ENCODE assay signal across 15 cellular contexts in genomic region chr17:81929253-81930141, GRCh38. TPM values are rescaled to one million over a fixed set of nuclear protein-coding genes. Genes with fewer than 3 reads are reported as not detected.
DNase-seq lines count a peak whose midpoint lies in the region; ATAC-seq and TF ChIP-seq lines count a peak whose summit lies in the region.
"Had no signal": no experiment of that assay in that cellular context is flagged by ENCODE, and none has a peak within 500 bp of the region (broad histone marks: within the 10 kb centered on the region; RNA-seq: fewer than 3 reads in every experiment).

No MANE protein-coding gene starts in this region.

- ATAC-seq in naive thymus-derived CD8-positive, alpha-beta T cell: no peak
- no peak for ATAC-seq in HG03460 (IDR thresholded peaks at IDR 0.05; ENCODE audit: unreplicated experiment)
- ATAC-seq: heart left ventricle, upper lobe of right lung had no signal

- H3K9me3 ChIP-seq in HEK293 (ENCODE audit: control insufficient read depth, insufficient read depth, low read depth, low read length): no peaks in the 10 kb centered on the region
- H3K9me3 ChIP-seq: heart left ventricle, sigmoid colon, upper lobe of right lung had no signal

- peaks cover 0 to 6% of the 10 kb centered on the region in 2 experiments; a peak in 1 of 3 replicates for H3K36me3 ChIP-seq in HEK293 (ENCODE audit: control insufficient read depth in 2 of 2, insufficient read depth in 1 of 2, low read length in 2 of 2)
- H3K36me3 ChIP-seq: heart left ventricle, sigmoid colon, upper lobe of right lung had no signal

- no peak for DNase-seq in activated naive CD8-positive, alpha-beta T cell treated with anti-CD3 and anti-CD28 coated beads for 36 hours
- no peak for DNase-seq in naive thymus-derived CD8-positive, alpha-beta T cell
- DNase-seq in NCI-H524 treated with DMSO at 0.1 percent for 48 hours (lab: John Stamatoyannopoulos, UW) (no peak), NCI-H748 (lab: John Stamatoyannopoulos, UW; ENCODE audit: unreplicated experiment) (no peak)
- DNase-seq: NCI-H1105 treated with DMSO at 0.1 percent for 48 hours, sigmoid colon, upper lobe of right lung, WERI-Rb-1 had no signal

- no peak overlapping the region for H3K4me3 ChIP-seq in HEK293 (ENCODE audit: low read depth, low read length)

- H3K9me3 Mint-ChIP-seq in activated naive CD8-positive, alpha-beta T cell treated with anti-CD3 and anti-CD28 coated beads for 36 hours: no peaks in the 10 kb centered on the region
- H3K9me3 Mint-ChIP-seq in naive thymus-derived CD8-positive, alpha-beta T cell: no peaks in the 10 kb centered on the region

- peaks cover 3% of the 10 kb centered on the region; the same call in 1 of the 2 replicates for H3K4me1 ChIP-seq in HEK293 (ENCODE audit: control insufficient read depth, insufficient read depth, low read length)

- POLR2A ChIA-PET in HEK293 (lab: Yijun Ruan, JAX): interaction anchor here (0.6 to 1.7 kb wide), 4 partner anchors 12 to 100 kb away, joined by 3 to 5 read pairs (median 4); no protein-coding TSS in a partner anchor
- POLR2A ChIA-PET in naive thymus-derived CD8-positive, alpha-beta T cell (lab: Charles Lee): interaction anchor here (0.6 to 1.3 kb wide), 5 partner anchors 12 to 261 kb away, joined by 3 to 6 read pairs (median 3); no protein-coding TSS in a partner anchor

- TF ChIP-seq CTCF in C4-2B (conservative IDR thresholded peaks at IDR 0.05) (no peak), HEK293 (tag by site-specific recombination; IDR thresholded peaks at IDR 0.05) (no peak)

- CTCF ChIA-PET in HEK293 (lab: Yijun Ruan, JAX): interaction anchor here (0.7 to 1.8 kb wide), 2 partner anchors 14 to 1792 kb away, joined by 3 to 11 read pairs; no protein-coding TSS in a partner anchor

- peaks cover 30% of the 10 kb centered on the region for H3K4me1 Mint-ChIP-seq in activated naive CD8-positive, alpha-beta T cell treated with anti-CD3 and anti-CD28 coated beads for 36 hours
- H3K4me1 Mint-ChIP-seq in naive thymus-derived CD8-positive, alpha-beta T cell: peaks cover 9 to 25% (median 20%) of the 10 kb centered on the region in 4 donors

- H3K27me3 Mint-ChIP-seq in activated naive CD8-positive, alpha-beta T cell treated with anti-CD3 and anti-CD28 coated beads for 36 hours: peaks cover 10% of the 10 kb centered on the region
- H3K27me3 Mint-ChIP-seq in naive thymus-derived CD8-positive, alpha-beta T cell: peaks cover 0 to 21% (median 5%) of the 10 kb centered on the region in 5 donors

- H3K27ac Mint-ChIP-seq in activated naive CD8-positive, alpha-beta T cell treated with anti-CD3 and anti-CD28 coated beads for 36 hours: no peak overlapping the region
- no peak overlapping the region for H3K27ac Mint-ChIP-seq in naive thymus-derived CD8-positive, alpha-beta T cell

- H3K27ac ChIP-seq in C4-2B: peak overlapping the region; percentile 87; the same call in 1 of the 2 replicates
- no peak overlapping the region for H3K27ac ChIP-seq in HEK293 (ENCODE audit: extremely low read depth, low read depth, low read length)
- H3K27ac ChIP-seq: HL-60, upper lobe of right lung had no signal

- peaks cover 10% of the 10 kb centered on the region for H3K36me3 Mint-ChIP-seq in activated naive CD8-positive, alpha-beta T cell treated with anti-CD3 and anti-CD28 coated beads for 36 hours
- H3K36me3 Mint-ChIP-seq in naive thymus-derived CD8-positive, alpha-beta T cell: no peaks in the 10 kb centered on the region

- H3K4me3 Mint-ChIP-seq in activated naive CD8-positive, alpha-beta T cell treated with anti-CD3 and anti-CD28 coated beads for 36 hours: peak overlapping the region; percentile 76
- peak overlapping the region in 7 of 10 donors; percentile 26 to 70 (median 55) for H3K4me3 Mint-ChIP-seq in naive thymus-derived CD8-positive, alpha-beta T cell

TF ChIP-seq in HEK293, 187 proteins besides CTCF, POLR2A, EP300 and RAD21 (continues in another document):
- TF ChIP-seq ZFP69B (tag by site-specific recombination; IDR thresholded peaks at IDR 0.05) (no peak), ZNF626 (tag by site-specific recombination; IDR thresholded peaks at IDR 0.05) (no peak), ELK4 (IDR thresholded peaks at IDR 0.05; ENCODE audit: borderline replicate concordance, low read depth, low read length) (no peak), ZNF132 (tag by site-specific recombination; IDR thresholded peaks at IDR 0.05; ENCODE audit: borderline replicate concordance) (no peak), KLF16 (tag by site-specific recombination; IDR thresholded peaks at IDR 0.05) (no peak), ZSCAN30 (tag by site-specific recombination; IDR thresholded peaks at IDR 0.05) (no peak), GLIS1 (tag by site-specific recombination; IDR thresholded peaks at IDR 0.05) (peak; percentile 32), ZBTB44 (tag by site-specific recombination; IDR thresholded peaks at IDR 0.05) (no peak), ZNF692 (tag by site-specific recombination; IDR thresholded peaks at IDR 0.05) (no peak), ZNF146 (tag by site-specific recombination; IDR thresholded peaks at IDR 0.05) (no peak), ZNF555 (tag by site-specific recombination; conservative IDR thresholded peaks at IDR 0.05) (no peak), HOXA7 (CRISPR knock-in tag; IDR thresholded peaks at IDR 0.05; ENCODE audit: borderline replicate concordance) (no peak), ZSCAN16 (tag by site-specific recombination; IDR thresholded peaks at IDR 0.05) (no peak), ZNF785 (tag by site-specific recombination; IDR thresholded peaks at IDR 0.05) (no peak), ZNF843 (tag by site-specific recombination; IDR thresholded peaks at IDR 0.05) (no peak), ZNF561 (tag by site-specific recombination; IDR thresholded peaks at IDR 0.05; ENCODE audit: borderline replicate concordance) (no peak)

RNA-seq across cellular contexts. Expression of gene MAFG, which starts 2.0 kb away (rescaled TPM):
- 10 to 100 TPM; 18.4 to 19.2 TPM for total RNA-seq in activated naive CD8-positive, alpha-beta T cell treated with anti-CD3 and anti-CD28 coated beads for 36 hours
- 10 to 100 TPM; 17.1 to 18.0 TPM for total RNA-seq in naive thymus-derived CD8-positive, alpha-beta T cell
- polyA plus RNA-seq in naive thymus-derived CD8-positive, alpha-beta T cell: 1 to 10 TPM; 1.2 to 2.5 (median 2.2) TPM

RNA-seq across cellular contexts. Expression of gene PYCR1, which starts 7.6 kb away (rescaled TPM):
- total RNA-seq in activated naive CD8-positive, alpha-beta T cell treated with anti-CD3 and anti-CD28 coated beads for 36 hours: 100 to 1,000 TPM; 158 to 169 TPM
- 1 to 10 TPM; 5.7 to 9.1 TPM for total RNA-seq in naive thymus-derived CD8-positive, alpha-beta T cell
- 1 to 10 TPM; 2.9 to 4.8 (median 3.0) TPM for polyA plus RNA-seq in naive thymus-derived CD8-positive, alpha-beta T cell

RNA-seq across cellular contexts. Expression of gene SIRT7, which starts 11.5 kb away (rescaled TPM):
- total RNA-seq in activated naive CD8-positive, alpha-beta T cell treated with anti-CD3 and anti-CD28 coated beads for 36 hours: 10 to 100 TPM; 27.3 to 30.1 TPM
- 10 to 100 TPM; 66.5 to 70.8 TPM for total RNA-seq in naive thymus-derived CD8-positive, alpha-beta T cell
- 10 to 100 TPM; 21.3 to 30.6 (median 25.6) TPM for polyA plus RNA-seq in naive thymus-derived CD8-positive, alpha-beta T cell

RNA-seq across cellular contexts. Expression of gene MYADML2, which starts 17.5 kb away (rescaled TPM):
- total RNA-seq in activated naive CD8-positive, alpha-beta T cell treated with anti-CD3 and anti-CD28 coated beads for 36 hours: not detected
- not detected for total RNA-seq in naive thymus-derived CD8-positive, alpha-beta T cell
- not detected for polyA plus RNA-seq in naive thymus-derived CD8-positive, alpha-beta T cell
- total RNA-seq: mesenteric fat pad, sigmoid colon, upper lobe of right lung had no signal
- polyA plus RNA-seq: adipose tissue, sigmoid colon had no signal

RNA-seq across cellular contexts. Expression of gene PCYT2, which starts 18.3 kb away (rescaled TPM):
- total RNA-seq in activated naive CD8-positive, alpha-beta T cell treated with anti-CD3 and anti-CD28 coated beads for 36 hours: 10 to 100 TPM; 20.8 to 21.4 TPM
- total RNA-seq in naive thymus-derived CD8-positive, alpha-beta T cell: 10 to 100 TPM; 34.9 to 38.5 TPM
- polyA plus RNA-seq in naive thymus-derived CD8-positive, alpha-beta T cell: 10 to 100 TPM; 22.9 to 24.0 (median 23.7) TPM

Comparison
In these comparisons a context has a peak if more than half of its experiments do, and no peak if none do; other contexts are left out.
1. RNA of gene PYCR1, which starts 7.6 kb away (total RNA-seq): 158 to 169 TPM in activated naive CD8-positive, alpha-beta T cell treated with anti-CD3 and anti-CD28 coated beads for 36 hours; 5.7 to 9.1 TPM in naive thymus-derived CD8-positive, alpha-beta T cell; every median in the first group is over 10 times any median in the second.